15 cellular contexts compared by ENCODE assay signal in the genomic region with DNA sequence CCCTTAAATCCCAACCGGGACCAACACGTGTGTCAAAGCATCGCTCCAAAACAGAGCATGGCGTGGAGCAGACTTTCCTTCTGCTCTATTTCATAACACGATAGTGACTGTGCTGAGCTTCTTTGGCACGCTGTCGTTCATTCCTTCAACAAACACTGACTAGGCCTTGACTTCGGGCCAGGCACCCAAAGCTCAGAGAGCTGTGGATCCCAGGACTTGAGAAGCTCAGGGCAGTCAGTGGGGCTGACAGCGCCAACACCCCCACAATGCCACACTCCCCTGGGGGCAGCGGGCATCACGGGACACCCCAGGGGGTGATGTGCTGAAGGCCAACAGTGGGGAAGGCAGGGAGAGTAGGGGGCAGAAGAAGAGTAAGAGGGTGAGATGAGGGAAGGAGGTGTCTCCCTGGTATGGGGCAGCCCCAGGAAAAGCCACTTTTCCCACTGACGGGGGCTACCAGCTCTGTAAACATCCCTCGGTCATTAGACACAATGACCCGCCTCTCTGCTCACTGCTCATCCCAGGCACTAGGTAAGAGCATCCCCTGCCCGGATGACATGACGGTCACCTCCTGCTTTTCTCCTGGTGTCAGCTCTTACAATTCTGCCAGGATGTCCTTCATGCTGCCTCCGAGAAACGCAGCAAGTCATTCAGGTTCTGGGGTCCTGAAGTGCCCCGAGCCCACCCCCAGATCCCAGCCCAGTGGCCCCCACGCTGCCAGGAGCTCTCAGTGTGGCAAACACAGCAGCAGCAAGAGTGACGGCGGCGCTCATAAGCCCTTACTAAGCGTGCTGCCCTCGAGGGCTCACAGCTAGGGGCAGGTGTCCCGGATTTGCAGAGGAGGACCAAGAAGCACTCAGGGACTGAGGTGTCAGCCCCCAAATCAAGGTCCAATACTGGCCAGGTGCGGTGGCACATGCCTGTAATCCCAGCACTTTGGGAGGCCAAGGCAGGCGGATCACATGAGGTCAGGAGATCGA.
"Had no signal": no experiment of that assay in that cellular context is flagged by ENCODE, and none has a peak within 500 bp of the region (broad histone marks: within the 10 kb centered on the region; RNA-seq: fewer than 3 reads in every experiment).

No MANE protein-coding gene starts in this region.

- H3K36me3 ChIP-seq: left lung, pancreas, stomach, uterus, WERI-Rb-1 had no signal

- H3K4me3 ChIP-seq: left lung, pancreas, stomach, uterus had no signal

- DNase-seq: activated CD4-positive, alpha-beta T cell treated with anti-CD3 and anti-CD28 coated beads for 4 hours; activated naive CD4-positive, alpha-beta T cell treated with Interleukin-2 at 50 U/mL for 16 hours; central memory CD4-positive, alpha-beta T cell; cortex of kidney; effector CD8-positive, alpha-beta T cell; foreskin fibroblast; stimulated activated CD4-positive, alpha-beta T cell treated with anti-CD3 and anti-CD28 coated beads, Interleukin-4, amount 100 ng/mL, for 1 hour; stomach; uterus had no signal

- H3K27me3 ChIP-seq: pancreas, uterus had no signal

- H3K27ac ChIP-seq: epithelial cell of prostate, left lung, pancreas, stomach, uterus, WERI-Rb-1 had no signal

- H3K4me1 ChIP-seq: left lung, pancreas, uterus had no signal

- H3K9me3 Mint-ChIP-seq: memory B cell, nephron had no signal

- H3K27ac Mint-ChIP-seq: memory B cell had no signal

- ATAC-seq: left lung, pancreas had no signal

- H3K4me3 Mint-ChIP-seq: memory B cell, nephron had no signal

- H3K9me3 ChIP-seq: left lung, pancreas, stomach, uterus had no signal
